Comparison of ENCODE assay signal across 8 cellular contexts in the genomic region with DNA sequence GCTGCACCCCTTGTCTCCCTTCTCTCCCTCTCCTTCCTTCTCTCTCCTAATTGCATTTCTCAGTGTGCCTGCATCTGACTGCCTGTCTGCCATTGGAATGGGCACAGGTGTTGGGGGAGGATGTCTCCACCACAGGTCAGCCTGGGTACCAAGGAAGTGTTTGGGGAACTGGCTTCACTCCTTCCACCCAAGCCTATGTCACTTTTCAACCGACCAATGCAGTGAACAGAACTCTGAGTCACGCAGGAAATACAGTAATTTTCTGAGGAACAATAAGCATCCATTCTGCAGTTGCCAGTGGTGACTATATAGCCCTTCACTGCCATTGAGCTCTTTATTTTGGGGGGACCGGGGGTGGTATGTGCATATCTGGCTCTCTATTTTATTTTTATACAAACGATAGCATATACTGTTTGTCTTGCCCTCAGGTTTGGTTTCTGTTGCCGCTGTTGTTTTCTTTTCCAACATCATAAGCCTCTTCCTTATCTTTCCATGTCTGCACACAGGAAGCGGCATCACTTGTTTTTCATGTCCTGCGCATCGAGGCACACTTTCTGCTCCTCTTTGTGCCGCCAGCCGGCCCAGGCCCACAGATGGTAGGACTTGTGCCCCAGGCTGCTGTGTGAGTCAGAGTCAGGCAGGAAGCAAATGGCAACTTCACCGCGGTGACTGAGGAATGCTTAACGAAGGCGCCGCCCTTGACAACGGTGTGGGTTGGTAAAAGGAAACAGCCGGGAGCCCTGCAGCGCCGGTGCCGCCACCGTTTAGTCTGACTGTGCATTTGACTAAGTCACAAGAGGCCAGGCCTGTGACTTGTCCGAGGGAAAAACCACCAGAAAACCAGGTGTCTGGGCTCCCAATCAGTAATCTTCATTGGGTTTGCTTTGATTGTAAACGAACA. TPM values are rescaled to one million over a fixed set of nuclear protein-coding genes. Genes with fewer than 3 reads are reported as not detected.
DNase-seq lines count a peak whose midpoint lies in the region; ATAC-seq and TF ChIP-seq lines count a peak whose summit lies in the region.

No MANE protein-coding gene starts in this region.

- H3K4me1 Mint-ChIP-seq in activated CD4-positive, alpha-beta memory T cell treated with anti-CD3 and anti-CD28 coated beads, Interleukin-2, amount 10 ng/mL, durations not matched to agents 7 days and 5 days = peaks cover 48% of the 10 kb centered on the region

- CTCF ChIA-PET in activated CD4-positive, alpha-beta memory T cell treated with anti-CD3 and anti-CD28 coated beads, Interleukin-2, amount 10 ng/mL, durations not matched to agents 7 days and 5 days (lab: Charles Lee) = interaction anchor here (0.5 to 2.3 kb wide), 3 partner anchors 42 to 126 kb away, joined by 7 to 12 read pairs (median 10); no protein-coding TSS in a partner anchor

- peak overlapping the region; percentile 91 for H3K27ac Mint-ChIP-seq in activated CD4-positive, alpha-beta memory T cell treated with anti-CD3 and anti-CD28 coated beads, Interleukin-2, amount 10 ng/mL, durations not matched to agents 7 days and 5 days

- POLR2A ChIA-PET in activated CD4-positive, alpha-beta memory T cell treated with anti-CD3 and anti-CD28 coated beads, Interleukin-2, amount 10 ng/mL, durations not matched to agents 7 days and 5 days (lab: Charles Lee) = interaction anchor here (0.6 to 2.0 kb wide), 6 partner anchors 24 to 125 kb away, joined by 3 to 14 read pairs (median 3); no protein-coding TSS in a partner anchor

- H3K27me3 Mint-ChIP-seq in activated CD4-positive, alpha-beta memory T cell treated with anti-CD3 and anti-CD28 coated beads, Interleukin-2, amount 10 ng/mL, durations not matched to agents 7 days and 5 days = peaks cover 7% of the 10 kb centered on the region

- no peak for TF ChIP-seq CTCF in GM12864 (IDR thresholded peaks at IDR 0.05; ENCODE audit: low read depth, low read length, missing control alignments)

- ATAC-seq in HG03097 (IDR thresholded peaks at IDR 0.05; ENCODE audit: low FRiP score, unreplicated experiment) (peak; percentile 81), GM19328 (IDR thresholded peaks at IDR 0.05; ENCODE audit: unreplicated experiment) (no peak)

- peak; percentile 10 for DNase-seq in GM12864 (ENCODE audit: low read depth)
- peak; percentile 73 for DNase-seq in NCI-H510A (lab: John Stamatoyannopoulos, UW)
- peak; percentile 91 for DNase-seq in activated CD4-positive, alpha-beta memory T cell treated with anti-CD3 and anti-CD28 coated beads, Interleukin-2, amount 10 ng/mL, durations not matched to agents 7 days and 5 days
- peak; percentile 87 for DNase-seq in ecto neural progenitor cell (ENCODE audit: low spot score)
- peak; percentile 90 to 97 for DNase-seq in lung microvascular endothelial cell (ENCODE audit: low read depth in 2 of 2)
- DNase-seq in stimulated activated CD4-positive, alpha-beta T cell treated with anti-CD3 and anti-CD28 coated beads, TNF-alpha, amount 100 ng/mL, for 4 hours (ENCODE audit: low read depth in 3 of 3) = peak; percentile 57 to 78 (median 76)

- H3K9me3 Mint-ChIP-seq in activated CD4-positive, alpha-beta memory T cell treated with anti-CD3 and anti-CD28 coated beads, Interleukin-2, amount 10 ng/mL, durations not matched to agents 7 days and 5 days = peaks cover 2% of the 10 kb centered on the region

- H3K36me3 Mint-ChIP-seq in activated CD4-positive, alpha-beta memory T cell treated with anti-CD3 and anti-CD28 coated beads, Interleukin-2, amount 10 ng/mL, durations not matched to agents 7 days and 5 days (ENCODE audit: low read depth) = peaks cover 9% of the 10 kb centered on the region

- peak overlapping the region; percentile 47 for H3K4me3 Mint-ChIP-seq in activated CD4-positive, alpha-beta memory T cell treated with anti-CD3 and anti-CD28 coated beads, Interleukin-2, amount 10 ng/mL, durations not matched to agents 7 days and 5 days

- H3K4me3 ChIP-seq in GM12864 (ENCODE audit: low read depth, low read length) = no peak overlapping the region

RNA-seq across cellular contexts. Expression of gene CDCP1, which starts 21.1 kb away (rescaled TPM):
- total RNA-seq in activated CD4-positive, alpha-beta memory T cell treated with anti-CD3 and anti-CD28 coated beads, Interleukin-2, amount 10 ng/mL, durations not matched to agents 7 days and 5 days = 1 to 10 TPM; 1.9 to 2.2 TPM
- under 0.01 and 0.44 TPM in 2 replicates for total RNA-seq in lung microvascular endothelial cell

RNA-seq across cellular contexts. Expression of gene TMEM158, which starts 58.8 kb away (rescaled TPM):
- total RNA-seq in activated CD4-positive, alpha-beta memory T cell treated with anti-CD3 and anti-CD28 coated beads, Interleukin-2, amount 10 ng/mL, durations not matched to agents 7 days and 5 days = not detected
- 0.87 and 2.8 TPM in 2 replicates for total RNA-seq in lung microvascular endothelial cell

Comparison
In these comparisons a context has a peak if more than half of its experiments do, and no peak if none do; other contexts are left out.
1. DNase-seq: peak in every context shown above with its lines; median percentile 94 in lung microvascular endothelial cell; 91 in activated CD4-positive, alpha-beta memory T cell treated with anti-CD3 and anti-CD28 coated beads, Interleukin-2, amount 10 ng/mL, durations not matched to agents 7 days and 5 days; 87 in ecto neural progenitor cell; 76 in stimulated activated CD4-positive, alpha-beta T cell treated with anti-CD3 and anti-CD28 coated beads, TNF-alpha, amount 100 ng/mL, for 4 hours; 73 in NCI-H510A; 10 in GM12864.